In the genomic region with DNA sequence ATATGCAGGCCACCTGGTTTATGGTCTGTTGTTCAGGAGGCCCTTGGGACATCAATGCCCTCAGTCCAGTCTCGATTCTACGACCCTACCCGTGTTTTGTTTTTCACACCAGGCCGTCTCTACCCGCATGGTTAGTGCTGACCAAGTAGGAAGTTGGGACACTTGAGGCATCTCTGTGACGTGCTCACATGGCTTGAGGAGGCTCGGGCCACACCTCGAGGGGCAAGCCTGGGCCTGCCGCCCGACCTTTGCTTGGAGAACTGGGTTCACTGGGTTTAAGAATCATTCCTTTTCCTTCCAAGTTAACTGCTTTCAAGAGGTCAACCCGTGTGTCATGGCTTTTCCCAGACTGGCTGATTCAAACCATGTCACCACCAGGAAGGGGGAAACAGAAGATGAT, we compare ENCODE assay signal across 18 cellular contexts.
A peak's percentile ranks its signal among the peaks of the same experiment; 100 is the strongest.
DNase-seq lines count a peak whose midpoint lies in the region; ATAC-seq and TF ChIP-seq lines count a peak whose summit lies in the region.
"Had no signal": no experiment of that assay in that cellular context is flagged by ENCODE, and none has a peak within 500 bp of the region (broad histone marks: within the 10 kb centered on the region; RNA-seq: fewer than 3 reads in every experiment).

No MANE protein-coding gene starts in this region.

- H3K27ac ChIP-seq in Peyer's patch: peak overlapping the region in 3 of 4 donors; percentile 75 to 93 (median 87)
- peak overlapping the region; percentile 100 for H3K27ac ChIP-seq in epithelial cell of prostate
- H3K27ac ChIP-seq in urinary bladder (ENCODE audit: low read depth): peak overlapping the region; percentile 52
- no peak overlapping the region for H3K27ac ChIP-seq in CD8-positive, alpha-beta T cell (ENCODE audit: low read depth, low read length)
- H3K27ac ChIP-seq: thyroid gland had no signal

- POLR2A ChIA-PET in CD8-positive, alpha-beta T cell (lab: Charles Lee): no interaction called here

- no peaks in the 10 kb centered on the region for H3K9me3 Mint-ChIP-seq in CD8-positive, alpha-beta T cell
- H3K9me3 Mint-ChIP-seq: activated naive CD4-positive, alpha-beta T cell treated with anti-CD3 and anti-CD28 coated beads, Interleukin-2, amount 50 U/mL, for 72 hours; central memory CD8-positive, alpha-beta T cell; GM23338; naive thymus-derived CD8-positive, alpha-beta T cell had no signal

- H3K4me1 ChIP-seq in Peyer's patch (peaks cover 0 to 56% (median 5%) of the 10 kb centered on the region in 4 donors), mucosa of descending colon (ENCODE audit: low read depth) (peaks cover 10% of the 10 kb centered on the region), urinary bladder (ENCODE audit: insufficient read depth) (no peaks in the 10 kb centered on the region)
- H3K4me1 ChIP-seq in CD8-positive, alpha-beta T cell (ENCODE audit: insufficient read depth, low read length): peaks cover 20% of the 10 kb centered on the region

- H3K27me3 ChIP-seq in Peyer's patch: no peaks in the 10 kb centered on the region
- H3K27me3 ChIP-seq in CD8-positive, alpha-beta T cell (ENCODE audit: insufficient read depth, low read length): no peaks in the 10 kb centered on the region
- H3K27me3 ChIP-seq: thyroid gland had no signal

- ATAC-seq in mucosa of descending colon (peak; percentile 58), HG03521 (IDR thresholded peaks at IDR 0.05; ENCODE audit: unreplicated experiment) (no peak)
- ATAC-seq in CD8-positive, alpha-beta T cell: no peak
- ATAC-seq: naive thymus-derived CD8-positive, alpha-beta T cell had no signal

- 84% methylated on average over 11 of the region's 11 CpGs for WGBS in urinary bladder

- TF ChIP-seq POLR2A in Peyer's patch (IDR thresholded peaks at IDR 0.05): no peak

- H3K36me3 ChIP-seq in Peyer's patch: no peaks in the 10 kb centered on the region
- H3K36me3 ChIP-seq in mucosa of descending colon (ENCODE audit: low read depth): no peaks in the 10 kb centered on the region
- no peaks in the 10 kb centered on the region for H3K36me3 ChIP-seq in urinary bladder (ENCODE audit: insufficient read depth)
- H3K36me3 ChIP-seq in CD8-positive, alpha-beta T cell (ENCODE audit: insufficient read depth, low read length): no peaks in the 10 kb centered on the region
- H3K36me3 ChIP-seq: thyroid gland had no signal

- no peak overlapping the region for H3K4me3 ChIP-seq in Peyer's patch
- no peak overlapping the region for H3K4me3 ChIP-seq in mucosa of descending colon
- no peak overlapping the region for H3K4me3 ChIP-seq in urinary bladder (ENCODE audit: low read depth, low read length)
- no peak overlapping the region for H3K4me3 ChIP-seq in CD8-positive, alpha-beta T cell (ENCODE audit: low read depth, low read length)
- H3K4me3 ChIP-seq: GM23338, thyroid gland had no signal

- peaks cover 28% of the 10 kb centered on the region for H3K36me3 Mint-ChIP-seq in CD8-positive, alpha-beta T cell
- H3K36me3 Mint-ChIP-seq: activated naive CD4-positive, alpha-beta T cell treated with anti-CD3 and anti-CD28 coated beads, Interleukin-2, amount 50 U/mL, for 72 hours had no signal

- TF ChIP-seq CTCF in Peyer's patch (IDR thresholded peaks at IDR 0.05) (no peak), mucosa of descending colon (IDR thresholded peaks at IDR 0.05) (no peak)
- no peak for TF ChIP-seq CTCF in CD8-positive, alpha-beta T cell (IDR thresholded peaks at IDR 0.05)

- H3K4me1 Mint-ChIP-seq in CD8-positive, alpha-beta T cell (ENCODE audit: low read depth): peaks cover 25% of the 10 kb centered on the region

- H3K27ac Mint-ChIP-seq in CD8-positive, alpha-beta T cell: no peak overlapping the region
- H3K27ac Mint-ChIP-seq: GM23338 had no signal

- intact Hi-C loops in mucosa of descending colon (cut with DNase I, micrococcal nuclease): no loop called here
- intact Hi-C loops in CD8-positive, alpha-beta T cell (cut with DNase I, micrococcal nuclease): no loop called here

- DNase-seq in Peyer's patch (peak in 2 of 3 donors; percentile 84 to 88), epithelial cell of prostate (ENCODE audit: low read depth, low spot score) (peak; percentile 99), mucosa of descending colon (peak in 1 of 3 donors; percentile 62), NCI-H524 treated with DMSO at 0.1 percent for 48 hours (lab: John Stamatoyannopoulos, UW) (no peak)
- DNase-seq in CD8-positive, alpha-beta T cell: no peak
- DNase-seq: activated CD4-positive, alpha-beta T cell treated with anti-CD3 and anti-CD28 coated beads for 1 hour; activated CD8-positive, alpha-beta memory T cell treated with anti-CD3 and anti-CD28 coated beads, Interleukin-2, amount 50 U/mL, for 4 hours; DMS79; naive thymus-derived CD8-positive, alpha-beta T cell; NCI-H2107; NCI-H774; stimulated activated CD4-positive, alpha-beta T cell treated with anti-CD3 and anti-CD28 coated beads, Interleukin-1b, Interleukin-23, amount 100 ng/mL, for 48 hours; thyroid gland had no signal

- no peaks in the 10 kb centered on the region for H3K9me3 ChIP-seq in Peyer's patch
- no peaks in the 10 kb centered on the region for H3K9me3 ChIP-seq in mucosa of descending colon
- H3K9me3 ChIP-seq in CD8-positive, alpha-beta T cell (ENCODE audit: low read length): no peaks in the 10 kb centered on the region
- H3K9me3 ChIP-seq: thyroid gland had no signal

- CTCF ChIA-PET in CD8-positive, alpha-beta T cell (lab: Charles Lee): no interaction called here

- H3K27me3 Mint-ChIP-seq in CD8-positive, alpha-beta T cell (ENCODE audit: low read depth): no peaks in the 10 kb centered on the region
- H3K27me3 Mint-ChIP-seq: central memory CD8-positive, alpha-beta T cell; naive thymus-derived CD8-positive, alpha-beta T cell had no signal

- no peak overlapping the region for H3K4me3 Mint-ChIP-seq in CD8-positive, alpha-beta T cell
- H3K4me3 Mint-ChIP-seq: central memory CD8-positive, alpha-beta T cell; GM23338; naive thymus-derived CD8-positive, alpha-beta T cell had no signal

Comparison
In these comparisons a context has a peak if more than half of its experiments do, and no peak if none do; other contexts are left out.
1. DNase-seq: peak in Peyer's patch (2 of 3) and epithelial cell of prostate (single experiment); none in CD8-positive, alpha-beta T cell (0 of 7) and NCI-H524 treated with DMSO at 0.1 percent for 48 hours (single experiment).